16 cellular contexts compared by ENCODE assay signal in genomic region chrX:110743679-110744340, GRCh38. TPM values are rescaled to one million over a fixed set of nuclear protein-coding genes. Genes with fewer than 3 reads are reported as not detected.
A peak's percentile ranks its signal among the peaks of the same experiment; 100 is the strongest.
DNase-seq lines count a peak whose midpoint lies in the region; ATAC-seq and TF ChIP-seq lines count a peak whose summit lies in the region.
"Had no signal": no experiment of that assay in that cellular context is flagged by ENCODE, and none has a peak within 500 bp of the region (broad histone marks: within the 10 kb centered on the region; RNA-seq: fewer than 3 reads in every experiment).

No MANE protein-coding gene starts in this region.

- no peak for TF ChIP-seq CTCF in endodermal cell (conservative IDR thresholded peaks at IDR 0.05)
- TF ChIP-seq CTCF in tibial nerve (IDR thresholded peaks at IDR 0.05), result no peak
- TF ChIP-seq CTCF in CD4-positive, alpha-beta T cell (IDR thresholded peaks at IDR 0.05), result no peak
- TF ChIP-seq CTCF in dorsolateral prefrontal cortex (IDR thresholded peaks at IDR 0.05 in 54 of 56, conservative IDR thresholded peaks at IDR 0.05 in 2 of 56; ENCODE audit: low read depth in 1 of 56, partially characterized antibody in 56 of 56), result no peak
- TF ChIP-seq CTCF in activated CD8-positive, alpha-beta T cell treated with anti-CD3 and anti-CD28 coated beads for 36 hours (IDR thresholded peaks at IDR 0.05), result no peak

- H3K9me3 Mint-ChIP-seq in stimulated activated naive CD8-positive, alpha-beta T cell treated with anti-CD3 and anti-CD28 coated beads, Interleukin-15, amount 100 ng/mL, for 72 hours, result no peaks in the 10 kb centered on the region
- H3K9me3 Mint-ChIP-seq in endodermal cell, result no peaks in the 10 kb centered on the region
- no peaks in the 10 kb centered on the region for H3K9me3 Mint-ChIP-seq in CD4-positive, alpha-beta T cell
- H3K9me3 Mint-ChIP-seq in activated CD8-positive, alpha-beta T cell treated with anti-CD3 and anti-CD28 coated beads for 36 hours, result no peaks in the 10 kb centered on the region

- POLR2A ChIA-PET in CD4-positive, alpha-beta T cell (lab: Charles Lee), result no interaction called here
- POLR2A ChIA-PET in activated CD8-positive, alpha-beta T cell treated with anti-CD3 and anti-CD28 coated beads for 36 hours (lab: Charles Lee), result no interaction called here

- DNase-seq in stimulated activated naive CD8-positive, alpha-beta T cell treated with anti-CD3 and anti-CD28 coated beads, Interleukin-15, amount 100 ng/mL, for 72 hours, result no peak
- no peak for DNase-seq in stimulated activated naive CD8-positive, alpha-beta T cell treated with anti-CD3 and anti-CD28 coated beads, Interleukin-15, Interleukin-2, amounts not matched to agents 100 U/mL and 50 U/mL, for 24 hours
- DNase-seq in endodermal cell (no peak), tibial nerve (ENCODE audit: low spot score in 2 of 2) (no peak), dorsolateral prefrontal cortex (no peak)
- DNase-seq in CD4-positive, alpha-beta T cell, result no peak
- no peak for DNase-seq in activated CD8-positive, alpha-beta T cell treated with anti-CD3 and anti-CD28 coated beads for 36 hours
- DNase-seq: activated CD8-positive, alpha-beta memory T cell treated with anti-CD3 and anti-CD28 coated beads for 24 hours; adrenal gland; DND-41; retina; T-helper 17 cell had no signal

- H3K9me3 ChIP-seq in endodermal cell (ENCODE audit: control insufficient read depth, low read length) (no peaks in the 10 kb centered on the region), tibial nerve (no peaks in the 10 kb centered on the region)
- H3K9me3 ChIP-seq in CD4-positive, alpha-beta T cell (ENCODE audit: control insufficient read depth, low read length), result no peaks in the 10 kb centered on the region
- H3K9me3 ChIP-seq: adrenal gland, suprapubic skin had no signal

- H3K27me3 ChIP-seq in endodermal cell (ENCODE audit: control insufficient read depth, insufficient read depth, low read length, poor library complexity, severe bottlenecking) (no peaks in the 10 kb centered on the region), tibial nerve (no peaks in the 10 kb centered on the region), dorsolateral prefrontal cortex (peaks cover 0 to 79% (median 22%) of the 10 kb centered on the region in 45 donors)
- no peaks in the 10 kb centered on the region for H3K27me3 ChIP-seq in CD4-positive, alpha-beta T cell (ENCODE audit: control insufficient read depth, insufficient read depth, low read length)
- H3K27me3 ChIP-seq: suprapubic skin had no signal

- no peak overlapping the region for H3K4me3 Mint-ChIP-seq in stimulated activated naive CD8-positive, alpha-beta T cell treated with anti-CD3 and anti-CD28 coated beads, Interleukin-15, amount 100 ng/mL, for 72 hours
- no peak overlapping the region for H3K4me3 Mint-ChIP-seq in endodermal cell
- no peak overlapping the region for H3K4me3 Mint-ChIP-seq in CD4-positive, alpha-beta T cell
- H3K4me3 Mint-ChIP-seq in activated CD8-positive, alpha-beta T cell treated with anti-CD3 and anti-CD28 coated beads for 36 hours, result no peak overlapping the region
- H3K4me3 Mint-ChIP-seq: T-helper 17 cell had no signal

- no peak overlapping the region for H3K27ac Mint-ChIP-seq in stimulated activated naive CD8-positive, alpha-beta T cell treated with anti-CD3 and anti-CD28 coated beads, Interleukin-15, amount 100 ng/mL, for 72 hours
- H3K27ac Mint-ChIP-seq in endodermal cell, result peak overlapping the region; percentile 31
- no peak overlapping the region for H3K27ac Mint-ChIP-seq in CD4-positive, alpha-beta T cell
- no peak overlapping the region for H3K27ac Mint-ChIP-seq in activated CD8-positive, alpha-beta T cell treated with anti-CD3 and anti-CD28 coated beads for 36 hours
- H3K27ac Mint-ChIP-seq: T-helper 17 cell had no signal

- no peak overlapping the region for H3K4me3 ChIP-seq in endodermal cell (ENCODE audit: low read length)
- H3K4me3 ChIP-seq in tibial nerve, result no peak overlapping the region
- H3K4me3 ChIP-seq in dorsolateral prefrontal cortex, result no peak overlapping the region
- H3K4me3 ChIP-seq: adrenal gland, suprapubic skin had no signal

- no peak for TF ChIP-seq POLR2A in tibial nerve (IDR thresholded peaks at IDR 0.05)

- H3K27ac ChIP-seq in endodermal cell (ENCODE audit: low read depth, low read length) (no peak overlapping the region), tibial nerve (peak overlapping the region in 3 of 4 donors; percentile 35 to 74 (median 72)), dorsolateral prefrontal cortex (no peak overlapping the region)
- H3K27ac ChIP-seq in CD4-positive, alpha-beta T cell (ENCODE audit: low read depth, low read length), result no peak overlapping the region
- H3K27ac ChIP-seq: adrenal gland, KMS-11, suprapubic skin had no signal

- no peaks in the 10 kb centered on the region for H3K27me3 Mint-ChIP-seq in stimulated activated naive CD8-positive, alpha-beta T cell treated with anti-CD3 and anti-CD28 coated beads, Interleukin-15, amount 100 ng/mL, for 72 hours
- H3K27me3 Mint-ChIP-seq in endodermal cell (ENCODE audit: insufficient read depth), result no peaks in the 10 kb centered on the region
- H3K27me3 Mint-ChIP-seq in CD4-positive, alpha-beta T cell, result no peaks in the 10 kb centered on the region
- no peaks in the 10 kb centered on the region for H3K27me3 Mint-ChIP-seq in activated CD8-positive, alpha-beta T cell treated with anti-CD3 and anti-CD28 coated beads for 36 hours

- CTCF ChIA-PET in CD4-positive, alpha-beta T cell (lab: Charles Lee), result no interaction called here
- CTCF ChIA-PET in activated CD8-positive, alpha-beta T cell treated with anti-CD3 and anti-CD28 coated beads for 36 hours (lab: Charles Lee), result no interaction called here

- intact Hi-C loops in CD4-positive, alpha-beta T cell (cut with DNase I, micrococcal nuclease), result no loop called here
- intact Hi-C loops in dorsolateral prefrontal cortex (cut with DNase I), result no loop called here
- intact Hi-C loops in activated CD8-positive, alpha-beta T cell treated with anti-CD3 and anti-CD28 coated beads for 36 hours (cut with micrococcal nuclease), result no loop called here

- H3K9ac ChIP-seq in endodermal cell (ENCODE audit: extremely low read depth, low read length, poor library complexity, severe bottlenecking), result no peak overlapping the region
- H3K9ac ChIP-seq: KMS-11 had no signal

- H3K4me1 ChIP-seq in endodermal cell (ENCODE audit: control insufficient read depth, insufficient read depth, low read length) (no peaks in the 10 kb centered on the region), tibial nerve (peaks cover 0 to 34% (median 0%) of the 10 kb centered on the region in 4 donors)
- H3K4me1 ChIP-seq: adrenal gland, suprapubic skin had no signal

- peak; percentile 33 for ATAC-seq in stimulated activated naive CD8-positive, alpha-beta T cell treated with anti-CD3 and anti-CD28 coated beads, Interleukin-15, amount 100 ng/mL, for 72 hours
- ATAC-seq in stimulated activated naive CD8-positive, alpha-beta T cell treated with anti-CD3 and anti-CD28 coated beads, Interleukin-15, Interleukin-2, amounts not matched to agents 100 U/mL and 50 U/mL, for 24 hours, result no peak
- ATAC-seq in HG03060 (IDR thresholded peaks at IDR 0.05; ENCODE audit: low read depth, unreplicated experiment), result peak; percentile 72
- ATAC-seq in CD4-positive, alpha-beta T cell (ENCODE audit: poor library complexity), result no peak
- no peak for ATAC-seq in activated CD8-positive, alpha-beta T cell treated with anti-CD3 and anti-CD28 coated beads for 36 hours
- ATAC-seq: Panc1, T-helper 17 cell had no signal

- no peaks in the 10 kb centered on the region for H3K36me3 ChIP-seq in endodermal cell (ENCODE audit: control insufficient read depth, insufficient read depth, low read length)
- H3K36me3 ChIP-seq in tibial nerve, result no peaks in the 10 kb centered on the region
- H3K36me3 ChIP-seq: adrenal gland, suprapubic skin had no signal

- 77% methylated on average over 5 of the region's 5 CpGs; no CpG with 5 or more reads in 1 of the 2 experiments for WGBS in endodermal cell (ENCODE audit: insufficient coverage in 1 of 2, insufficient read length in 1 of 2), 2 experiments
- WGBS in tibial nerve, 2 donors, result 11 to 36% methylated on average over 5 of the region's 5 CpGs

- peak in 1 of 2 donors; percentile 70 for TF ChIP-seq EP300 in tibial nerve (IDR thresholded peaks at IDR 0.05)

- no peaks in the 10 kb centered on the region for H3K36me3 Mint-ChIP-seq in endodermal cell (ENCODE audit: low read depth)
- no peaks in the 10 kb centered on the region for H3K36me3 Mint-ChIP-seq in CD4-positive, alpha-beta T cell (ENCODE audit: low read depth)
- no peaks in the 10 kb centered on the region for H3K36me3 Mint-ChIP-seq in activated CD8-positive, alpha-beta T cell treated with anti-CD3 and anti-CD28 coated beads for 36 hours (ENCODE audit: low read depth)

- no peaks in the 10 kb centered on the region for H3K4me1 Mint-ChIP-seq in stimulated activated naive CD8-positive, alpha-beta T cell treated with anti-CD3 and anti-CD28 coated beads, Interleukin-15, amount 100 ng/mL, for 72 hours
- peaks cover 12% of the 10 kb centered on the region for H3K4me1 Mint-ChIP-seq in endodermal cell
- H3K4me1 Mint-ChIP-seq in CD4-positive, alpha-beta T cell (ENCODE audit: low read depth), result no peaks in the 10 kb centered on the region
- no peaks in the 10 kb centered on the region for H3K4me1 Mint-ChIP-seq in activated CD8-positive, alpha-beta T cell treated with anti-CD3 and anti-CD28 coated beads for 36 hours (ENCODE audit: low read depth)
- H3K4me1 Mint-ChIP-seq: T-helper 17 cell had no signal

RNA-seq across cellular contexts. Expression of gene CHRDL1, which starts 51.8 kb away (rescaled TPM):
- total RNA-seq in endodermal cell, result 1 to 10 TPM; 2.2 to 3.6 TPM
- 9.0 TPM for polyA plus RNA-seq in endodermal cell (2013, experiment 1 of 2)
- polyA plus RNA-seq in endodermal cell (2013, experiment 2 of 2), result 7.3 TPM
- total RNA-seq in tibial nerve, result 100 to 1,000 TPM; 107 to 170 (median 152) TPM
- total RNA-seq in CD4-positive, alpha-beta T cell, result not detected
- 10 to 100 TPM in 118 of 120 experiments, 1 to 10 TPM in 2; 7.6 to 45.4 (median 26.8) TPM for total RNA-seq in dorsolateral prefrontal cortex
- total RNA-seq in activated CD8-positive, alpha-beta T cell treated with anti-CD3 and anti-CD28 coated beads for 36 hours, result not detected
- total RNA-seq: T-helper 17 cell had no signal

Comparison
In these comparisons a context has a peak if more than half of its experiments do, and no peak if none do; other contexts are left out.
1. ATAC-seq: peak in stimulated activated naive CD8-positive, alpha-beta T cell treated with anti-CD3 and anti-CD28 coated beads, Interleukin-15, amount 100 ng/mL, for 72 hours (single experiment) and HG03060 (single experiment); none in stimulated activated naive CD8-positive, alpha-beta T cell treated with anti-CD3 and anti-CD28 coated beads, Interleukin-15, Interleukin-2, amounts not matched to agents 100 U/mL and 50 U/mL, for 24 hours (single experiment), CD4-positive, alpha-beta T cell (single experiment) and activated CD8-positive, alpha-beta T cell treated with anti-CD3 and anti-CD28 coated beads for 36 hours (single experiment).
2. H3K27ac ChIP-seq: peak in tibial nerve (3 of 4); none in endodermal cell (single experiment), CD4-positive, alpha-beta T cell (single experiment) and dorsolateral prefrontal cortex (0 of 59).